10 cellular contexts compared by ENCODE assay signal in genomic region chr19:45058622-45059159, GRCh38. TPM values are rescaled to one million over a fixed set of nuclear protein-coding genes. Genes with fewer than 3 reads are reported as not detected.
DNase-seq lines count a peak whose midpoint lies in the region; ATAC-seq and TF ChIP-seq lines count a peak whose summit lies in the region.
"Had no signal": no experiment of that assay in that cellular context is flagged by ENCODE, and none has a peak within 500 bp of the region (broad histone marks: within the 10 kb centered on the region; RNA-seq: fewer than 3 reads in every experiment).

No MANE protein-coding gene starts in this region.

- no peak overlapping the region for H3K4me3 Mint-ChIP-seq in memory B cell
- no peak overlapping the region for H3K4me3 Mint-ChIP-seq in stimulated activated naive B cell treated with anti-CD40 and anti-IgM and Interleukin-4, amounts not matched to agents 10 μg/mL and 1 μg/mL and 100 μg/mL, for 72 hours

- peaks cover 23% of the 10 kb centered on the region; the same call in 1 of the 2 replicates for H3K79me2 ChIP-seq in SK-N-SH (ENCODE audit: insufficient read depth)

- no peaks in the 10 kb centered on the region for H3K9me2 ChIP-seq in SK-N-SH

- H3K36me3 ChIP-seq in SK-N-SH (replicated peaks in 1 of 2; ENCODE audit: control insufficient read depth in 1 of 2, insufficient read depth in 2 of 2, low read length in 1 of 2): peaks cover 44 to 72% of the 10 kb centered on the region in 2 experiments

- H3K36me3 Mint-ChIP-seq in memory B cell: peaks cover 41% of the 10 kb centered on the region
- peaks cover 37 to 65% of the 10 kb centered on the region in 2 donors for H3K36me3 Mint-ChIP-seq in stimulated activated naive B cell treated with anti-CD40 and anti-IgM and Interleukin-4, amounts not matched to agents 10 μg/mL and 1 μg/mL and 100 μg/mL, for 72 hours

- no peak for TF ChIP-seq RAD21 in SK-N-SH (IDR thresholded peaks at IDR 0.05; ENCODE audit: low read length)

- no peak overlapping the region for H2AFZ ChIP-seq in SK-N-SH (ENCODE audit: low read depth)

- no peaks in the 10 kb centered on the region for H3K9me3 ChIP-seq in SK-N-SH
- H3K9me3 ChIP-seq: BLaER1 had no signal

- no peaks in the 10 kb centered on the region for H3K27me3 Mint-ChIP-seq in memory B cell
- H3K27me3 Mint-ChIP-seq in stimulated activated naive B cell treated with anti-CD40 and anti-IgM and Interleukin-4, amounts not matched to agents 10 μg/mL and 1 μg/mL and 100 μg/mL, for 72 hours: no peaks in the 10 kb centered on the region

- no peaks in the 10 kb centered on the region for H3K9me3 Mint-ChIP-seq in memory B cell
- no peaks in the 10 kb centered on the region for H3K9me3 Mint-ChIP-seq in stimulated activated naive B cell treated with anti-CD40 and anti-IgM and Interleukin-4, amounts not matched to agents 10 μg/mL and 1 μg/mL and 100 μg/mL, for 72 hours

- TF ChIP-seq CTCF in SK-N-SH (IDR thresholded peaks at IDR 0.05) (no peak), RWPE1 (conservative IDR thresholded peaks at IDR 0.05; ENCODE audit: low read depth) (no peak)

- H3K4me1 ChIP-seq in SK-N-SH (ENCODE audit: control insufficient read depth in 1 of 2, insufficient read depth in 2 of 2, low read depth in 1 of 2, low read length in 1 of 2): no peaks in the 10 kb centered on the region
- H3K4me1 ChIP-seq: BLaER1 had no signal

- H3K4me1 Mint-ChIP-seq in memory B cell: peaks cover 43% of the 10 kb centered on the region
- peaks cover 30 to 38% of the 10 kb centered on the region in 2 donors for H3K4me1 Mint-ChIP-seq in stimulated activated naive B cell treated with anti-CD40 and anti-IgM and Interleukin-4, amounts not matched to agents 10 μg/mL and 1 μg/mL and 100 μg/mL, for 72 hours

- POLR2A ChIA-PET in SK-N-SH (lab: Yijun Ruan, JAX) (interaction anchor here (1.1 to 1.2 kb wide), 2 partner anchors 10 to 20 kb away, joined by 3 read pairs; partner anchors contain the start of gene CLASRP), RWPE1 (lab: Yijun Ruan, JAX; ENCODE audit: low non-redundant PET) (no interaction called here)

- peak overlapping the region; percentile 78 for H3K27ac Mint-ChIP-seq in memory B cell
- H3K27ac Mint-ChIP-seq in stimulated activated naive B cell treated with anti-CD40 and anti-IgM and Interleukin-4, amounts not matched to agents 10 μg/mL and 1 μg/mL and 100 μg/mL, for 72 hours: peak overlapping the region; percentile 43

- H3K27ac ChIP-seq in SK-N-SH (ENCODE audit: low read depth in 2 of 2, low read length in 1 of 2): no peak overlapping the region
- H3K27ac ChIP-seq in RWPE1: peak overlapping the region; percentile 22
- H3K27ac ChIP-seq: 22Rv1, BLaER1 had no signal

- H3K4me3 ChIP-seq in SK-N-SH (ENCODE audit: low read depth in 2 of 2, low read length in 1 of 2): no peak overlapping the region
- H3K4me3 ChIP-seq: BLaER1 had no signal

- ATAC-seq in SK-N-SH treated with all-trans-retinoic acid at 6 μM for 48 hours: peak; percentile 7; the same call in 1 of the 3 replicates
- no peak for ATAC-seq in memory B cell (ENCODE audit: low read depth)
- ATAC-seq in stimulated activated naive B cell treated with anti-CD40 and anti-IgM and Interleukin-4, amounts not matched to agents 10 μg/mL and 1 μg/mL and 100 μg/mL, for 72 hours (replicated peaks): no peak
- no peak for ATAC-seq in HG03442 (IDR thresholded peaks at IDR 0.05; ENCODE audit: unreplicated experiment)

- H3K4me2 ChIP-seq in SK-N-SH: no peak overlapping the region
- H3K4me2 ChIP-seq: BLaER1 had no signal

- H3K9ac ChIP-seq in SK-N-SH: no peak overlapping the region
- H3K9ac ChIP-seq: BLaER1 had no signal

- TF ChIP-seq EP300 in SK-N-SH (IDR thresholded peaks at IDR 0.05; ENCODE audit: borderline replicate concordance in 1 of 2, low read depth in 1 of 2, low read length in 1 of 2): no peak

- H3F3A ChIP-seq in SK-N-SH (replicated peaks; ENCODE audit: insufficient read depth): peaks cover 2% of the 10 kb centered on the region

- H3K27me3 ChIP-seq in SK-N-SH (ENCODE audit: insufficient read depth): no peaks in the 10 kb centered on the region
- H3K27me3 ChIP-seq: BLaER1 had no signal

- H4K20me1 ChIP-seq in SK-N-SH (ENCODE audit: insufficient read depth): peaks cover 11% of the 10 kb centered on the region

- DNase-seq in SK-N-SH (no peak), RWPE1 (ENCODE audit: low spot score) (no peak), memory B cell (ENCODE audit: low spot score in 2 of 2) (no peak), C1 segment of cervical spinal cord (lab: John Stamatoyannopoulos, UW) (no peak), AG08396 (ENCODE audit: low spot score) (no peak)
- no peak for DNase-seq in stimulated activated naive B cell treated with anti-CD40 and anti-IgM and Interleukin-4, amounts not matched to agents 10 μg/mL and 1 μg/mL and 100 μg/mL, for 72 hours

- CTCF ChIA-PET in SK-N-SH (lab: Yijun Ruan, JAX) (interaction anchor here (0.6 to 3.2 kb wide), 32 partner anchors 8 to 201 kb away, joined by 3 to 43 read pairs (median 4); partner anchors contain the start of genes CLASRP, GEMIN7, PPP1R37 and RELB), RWPE1 (lab: Yijun Ruan, JAX) (interaction anchor here (0.5 to 1.8 kb wide), 16 partner anchors 8 to 154 kb away, joined by 3 to 10 read pairs (median 4); partner anchors contain the start of gene APOE)

- WGBS in SK-N-SH (ENCODE audit: low lambda C conversion rate): 96% methylated on average over 14 of the region's 14 CpGs

TF ChIP-seq in SK-N-SH treated with all-trans-retinoic acid at 6 μM for 48 hours, 23 proteins besides CTCF, POLR2A, EP300 and RAD21:
- TF ChIP-seq ZNF70 (CRISPR knock-in tag; IDR thresholded peaks at IDR 0.05): no peak

TF ChIP-seq in SK-N-SH, 30 proteins besides CTCF, POLR2A, EP300 and RAD21 (continues in another document):
- TF ChIP-seq USF1 (IDR thresholded peaks at IDR 0.05; ENCODE audit: borderline replicate concordance, low read depth) (no peak), TAF1 (IDR thresholded peaks at IDR 0.05; ENCODE audit: borderline replicate concordance, low read depth, low read length) (no peak), FOXJ3 (CRISPR knock-in tag; IDR thresholded peaks at IDR 0.05) (no peak), POLR2AphosphoS5 (IDR thresholded peaks at IDR 0.05; ENCODE audit: low read depth, low read length) (no peak), RFX5 (IDR thresholded peaks at IDR 0.05; ENCODE audit: low read length) (no peak), EZH2phosphoT487 (IDR thresholded peaks at IDR 0.05; ENCODE audit: borderline replicate concordance, low read depth) (no peak), PBX3 (IDR thresholded peaks at IDR 0.05) (no peak), GATA2 (CRISPR knock-in tag; IDR thresholded peaks at IDR 0.05) (no peak), NRF1 (IDR thresholded peaks at IDR 0.05; ENCODE audit: low read depth, low read length) (no peak), GABPA (IDR thresholded peaks at IDR 0.05; ENCODE audit: low read depth) (no peak), TCF12 (IDR thresholded peaks at IDR 0.05) (no peak), FOXM1 (IDR thresholded peaks at IDR 0.05; ENCODE audit: low read depth) (no peak), RCOR1 (IDR thresholded peaks at IDR 0.05; ENCODE audit: low read length) (no peak), TEAD4 (IDR thresholded peaks at IDR 0.05; ENCODE audit: borderline replicate concordance, insufficient read depth) (no peak), CHD2 (IDR thresholded peaks at IDR 0.05; ENCODE audit: low read length, partially characterized antibody) (no peak), MEF2A (IDR thresholded peaks at IDR 0.05; ENCODE audit: borderline replicate concordance, low read depth) (no peak)
- TF ChIP-seq, protein P1, sequence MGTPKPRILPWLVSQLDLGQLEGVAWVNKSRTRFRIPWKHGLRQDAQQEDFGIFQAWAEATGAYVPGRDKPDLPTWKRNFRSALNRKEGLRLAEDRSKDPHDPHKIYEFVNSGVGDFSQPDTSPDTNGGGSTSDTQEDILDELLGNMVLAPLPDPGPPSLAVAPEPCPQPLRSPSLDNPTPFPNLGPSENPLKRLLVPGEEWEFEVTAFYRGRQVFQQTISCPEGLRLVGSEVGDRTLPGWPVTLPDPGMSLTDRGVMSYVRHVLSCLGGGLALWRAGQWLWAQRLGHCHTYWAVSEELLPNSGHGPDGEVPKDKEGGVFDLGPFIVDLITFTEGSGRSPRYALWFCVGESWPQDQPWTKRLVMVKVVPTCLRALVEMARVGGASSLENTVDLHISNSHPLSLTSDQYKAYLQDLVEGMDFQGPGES (IDR thresholded peaks at IDR 0.05; ENCODE audit: low read depth, low read length): no peak

RNA-seq across cellular contexts. Expression of gene ZNF296, which starts 17.6 kb away (rescaled TPM):
- polyA plus RNA-seq in SK-N-SH (2012; rRNA removed): 0.16 and 0.21 TPM in 2 replicates
- polyA plus RNA-seq in SK-N-SH (2012; cell fraction: cytosol; rRNA removed): 0.06 and 0.12 TPM in 2 replicates
- polyA plus RNA-seq in SK-N-SH (2012; cell fraction: nucleus; rRNA removed): 2.1 and 2.8 TPM in 2 replicates

RNA-seq across cellular contexts. Expression of gene CLASRP, which starts 19.8 kb away (rescaled TPM):
- 53.8 and 54.8 TPM in 2 replicates for polyA plus RNA-seq in SK-N-SH (2012; rRNA removed)
- polyA plus RNA-seq in SK-N-SH (2012; cell fraction: cytosol; rRNA removed): 17.8 and 18.8 TPM in 2 replicates
- 283 and 291 TPM in 2 replicates for polyA plus RNA-seq in SK-N-SH (2012; cell fraction: nucleus; rRNA removed)

RNA-seq across cellular contexts. Expression of gene GEMIN7, which starts 20.4 kb away (rescaled TPM):
- 24.2 and 28.7 TPM in 2 replicates for polyA plus RNA-seq in SK-N-SH (2012; rRNA removed)
- polyA plus RNA-seq in SK-N-SH (2012; cell fraction: cytosol; rRNA removed): 14.5 and 19.1 TPM in 2 replicates
- 16.1 and 16.5 TPM in 2 replicates for polyA plus RNA-seq in SK-N-SH (2012; cell fraction: nucleus; rRNA removed)

RNA-seq across cellular contexts. Expression of gene PPP1R37, which starts 34.3 kb away (rescaled TPM):
- 19.3 and 24.4 TPM in 2 replicates for polyA plus RNA-seq in SK-N-SH (2012; rRNA removed)
- 9.4 and 14.2 TPM in 2 replicates for polyA plus RNA-seq in SK-N-SH (2012; cell fraction: cytosol; rRNA removed)
- polyA plus RNA-seq in SK-N-SH (2012; cell fraction: nucleus; rRNA removed): 53.9 and 70.9 TPM in 2 replicates

RNA-seq across cellular contexts. Expression of gene RELB, which starts 57.4 kb away (rescaled TPM):
- 9.5 and 12.6 TPM in 2 replicates for polyA plus RNA-seq in SK-N-SH (2012; rRNA removed)
- polyA plus RNA-seq in SK-N-SH (2012; cell fraction: cytosol; rRNA removed): 5.8 and 9.7 TPM in 2 replicates
- 14.8 and 15.1 TPM in 2 replicates for polyA plus RNA-seq in SK-N-SH (2012; cell fraction: nucleus; rRNA removed)
